ENCODE assay signal across 1 cellular context in genomic region chr17:2724783-2725164, GRCh38.
TF ChIP-seq lines count a peak whose summit lies in the region.

No MANE protein-coding gene starts in this region.

TF ChIP-seq in H1, 55 proteins besides CTCF, POLR2A, EP300 and RAD21 (continued from another document):
- TF ChIP-seq MAX (IDR thresholded peaks at IDR 0.05), result peak; percentile 94
- TF ChIP-seq SP1 (IDR thresholded peaks at IDR 0.05; ENCODE audit: low read depth, low read length), result no peak
- TF ChIP-seq FOSL1 (IDR thresholded peaks at IDR 0.05; ENCODE audit: insufficient read depth, low read depth, low read length), result no peak
- no peak for TF ChIP-seq SIX5 (IDR thresholded peaks at IDR 0.05; ENCODE audit: low read depth, low read length)
- no peak for TF ChIP-seq RXRA (IDR thresholded peaks at IDR 0.05; ENCODE audit: insufficient read depth, low read depth, low read length)
- peak; percentile 44; the same call in 1 of the 2 replicates for TF ChIP-seq RBBP5 (IDR thresholded peaks at IDR 0.05; ENCODE audit: borderline replicate concordance, low read depth, low read length)
- TF ChIP-seq E2F6 (IDR thresholded peaks at IDR 0.05), result peak; percentile 95
